10 cellular contexts compared by ENCODE assay signal in genomic region chr22:37697540-37697835, GRCh38.
DNase-seq lines count a peak whose midpoint lies in the region; ATAC-seq and TF ChIP-seq lines count a peak whose summit lies in the region.
"Had no signal": no experiment of that assay in that cellular context is flagged by ENCODE, and none has a peak within 500 bp of the region (broad histone marks: within the 10 kb centered on the region; RNA-seq: fewer than 3 reads in every experiment).

No MANE protein-coding gene starts in this region.

- H3K4me1 ChIP-seq in NT2/D1 (ENCODE audit: insufficient read depth, insufficient read length) (peaks cover 2% of the 10 kb centered on the region), iPS-20b (ENCODE audit: insufficient read depth, low read length) (peaks cover 5% of the 10 kb centered on the region; the same call in 1 of the 2 replicates)

- H3K9me3 ChIP-seq in NT2/D1 (ENCODE audit: insufficient read depth, low read length) (no peaks in the 10 kb centered on the region), iPS-20b (ENCODE audit: insufficient read depth, low read depth, low read length) (no peaks in the 10 kb centered on the region)
- H3K9me3 ChIP-seq: A549, suprapubic skin had no signal

- no peak for TF ChIP-seq CTCF in 22Rv1 (IDR thresholded peaks at IDR 0.05)

- peak overlapping the region; percentile 50 for H3K4me3 ChIP-seq in NT2/D1 (ENCODE audit: insufficient read length, low read depth)
- peak overlapping the region; percentile 91 for H3K4me3 ChIP-seq in iPS-20b (ENCODE audit: low read length)
- H3K4me3 ChIP-seq: A549 had no signal

- DNase-seq in NT2/D1 (ENCODE audit: low read depth, low spot score) (no peak), NOMO-1 treated with dmso at 0.1 percent for 144 hours (lab: John Stamatoyannopoulos, UW; ENCODE audit: unreplicated experiment) (no peak), erythroblast (lab: John Stamatoyannopoulos, UW) (no peak)
- DNase-seq: activated T-cell treated with anti-CD3 and anti-CD28 coated beads, Interleukin-2, amount 50 U/mL, for 4 hours; right cardiac atrium had no signal

- peaks cover 28% of the 10 kb centered on the region for H3K36me3 ChIP-seq in NT2/D1 (ENCODE audit: insufficient read depth, insufficient read length, low read length)
- H3K36me3 ChIP-seq in iPS-20b (ENCODE audit: insufficient read depth, low read depth, low read length) = peaks cover 36% of the 10 kb centered on the region

- no peak for ATAC-seq in GM19328 (IDR thresholded peaks at IDR 0.05; ENCODE audit: unreplicated experiment)

- H3K27ac ChIP-seq in 22Rv1 = peak overlapping the region; percentile 76
- H3K27ac ChIP-seq in iPS-20b (ENCODE audit: low read length) = peak overlapping the region; percentile 82
- H3K27ac ChIP-seq: suprapubic skin had no signal

- no peak for TF ChIP-seq POLR2A in erythroblast (IDR thresholded peaks at IDR 0.05; ENCODE audit: low read length)

- H3K9ac ChIP-seq in NT2/D1 (ENCODE audit: insufficient read length, low read depth) = peak overlapping the region; percentile 52
- H3K9ac ChIP-seq in iPS-20b (ENCODE audit: low read depth, low read length) = peak overlapping the region; percentile 87; the same call in 1 of the 2 replicates

- no peaks in the 10 kb centered on the region for H3K27me3 ChIP-seq in NT2/D1 (ENCODE audit: insufficient read depth, insufficient read length)
- H3K27me3 ChIP-seq in iPS-20b (ENCODE audit: insufficient read depth, low read length) = no peaks in the 10 kb centered on the region
- H3K27me3 ChIP-seq: suprapubic skin had no signal
